In the genomic region with DNA sequence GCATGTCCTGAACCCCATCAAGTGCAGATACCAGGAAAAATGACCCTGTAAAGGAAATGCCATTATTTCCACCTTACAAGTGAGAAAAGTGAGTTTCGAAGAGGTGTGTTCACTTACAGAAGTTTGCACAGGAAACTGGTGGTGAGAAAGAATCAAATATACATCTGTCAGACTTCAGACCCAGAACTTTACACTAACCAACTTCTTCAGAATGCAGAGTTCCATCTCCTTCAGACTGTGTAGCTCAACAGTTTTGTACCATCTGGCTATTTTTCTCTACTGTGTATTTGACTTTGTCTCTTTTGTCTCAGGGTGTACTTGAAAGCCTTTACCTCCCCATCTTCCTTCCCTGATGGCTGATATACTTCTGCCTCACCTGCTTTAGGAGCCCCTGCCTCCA, we compare ENCODE assay signal across 22 cellular contexts.
DNase-seq lines count a peak whose midpoint lies in the region; ATAC-seq, FAIRE-seq and TF ChIP-seq lines count a peak whose summit lies in the region.
"Had no signal": no experiment of that assay in that cellular context is flagged by ENCODE, and none has a peak within 500 bp of the region (broad histone marks: within the 10 kb centered on the region; RNA-seq: fewer than 3 reads in every experiment).

No MANE protein-coding gene starts in this region.

- H3K4me3 ChIP-seq in Loucy (ENCODE audit: low read length, poor library complexity, severe bottlenecking) (no peak overlapping the region), hepatocyte (no peak overlapping the region), pancreas (no peak overlapping the region)
- H3K4me3 ChIP-seq: BLaER1 treated with 17β-estradiol and CSF1 and Interleukin-3, amounts not matched to agents 10 nM and 100 nM; GM23338 had no signal

- no peaks in the 10 kb centered on the region for H3K36me3 Mint-ChIP-seq in activated CD8-positive, alpha-beta T cell treated with anti-CD3 and anti-CD28 coated beads for 36 hours (ENCODE audit: low read depth)
- H3K36me3 Mint-ChIP-seq in activated CD8-positive, alpha-beta T cell treated with anti-CD3 and anti-CD28 coated beads, Interleukin-2, amount 10 ng/mL, durations not matched to agents 7 days and 5 days (ENCODE audit: low read depth) = no peaks in the 10 kb centered on the region
- H3K36me3 Mint-ChIP-seq: CD4-positive, alpha-beta memory T cell had no signal

- no peaks in the 10 kb centered on the region for H3K79me2 ChIP-seq in Loucy (ENCODE audit: insufficient read depth, low read length)
- H3K79me2 ChIP-seq in hepatocyte = no peaks in the 10 kb centered on the region

- intact Hi-C loops in activated CD8-positive, alpha-beta T cell treated with anti-CD3 and anti-CD28 coated beads for 36 hours (cut with micrococcal nuclease) = no loop called here
- intact Hi-C loops in pancreas (cut with DNase I) = no loop called here

- peak overlapping the region; percentile 39 for H3K27ac Mint-ChIP-seq in activated CD8-positive, alpha-beta T cell treated with anti-CD3 and anti-CD28 coated beads for 36 hours
- no peak overlapping the region for H3K27ac Mint-ChIP-seq in activated CD8-positive, alpha-beta T cell treated with anti-CD3 and anti-CD28 coated beads, Interleukin-2, amount 10 ng/mL, durations not matched to agents 7 days and 5 days
- H3K27ac Mint-ChIP-seq: GM23338, IgD-negative memory B cell had no signal

- no peak for ATAC-seq in activated CD8-positive, alpha-beta T cell treated with anti-CD3 and anti-CD28 coated beads for 36 hours
- no peak for ATAC-seq in activated CD8-positive, alpha-beta T cell treated with anti-CD3 and anti-CD28 coated beads, Interleukin-2, amount 10 ng/mL, durations not matched to agents 7 days and 5 days
- ATAC-seq in pancreas (no peak), GM21360 (IDR thresholded peaks at IDR 0.05; ENCODE audit: unreplicated experiment) (no peak)
- ATAC-seq: GM23338 had no signal

- H3K9ac ChIP-seq in Loucy (ENCODE audit: low read depth, low read length, poor library complexity, severe bottlenecking) = peak overlapping the region; percentile 38
- H3K9ac ChIP-seq: BLaER1 treated with 17β-estradiol and CSF1 and Interleukin-3, amounts not matched to agents 10 nM and 100 nM had no signal

- H2AFZ ChIP-seq in Loucy (ENCODE audit: low read length) (no peak overlapping the region), hepatocyte (no peak overlapping the region)
- H2AFZ ChIP-seq: GM23338 had no signal

- FAIRE-seq in pancreas (lab: Jason Lieb, UNC) = no peak
- FAIRE-seq: G401.6, GM12892 had no signal

- H3K4me1 Mint-ChIP-seq in activated CD8-positive, alpha-beta T cell treated with anti-CD3 and anti-CD28 coated beads for 36 hours (ENCODE audit: low read depth) = peaks cover 11% of the 10 kb centered on the region
- H3K4me1 Mint-ChIP-seq in activated CD8-positive, alpha-beta T cell treated with anti-CD3 and anti-CD28 coated beads, Interleukin-2, amount 10 ng/mL, durations not matched to agents 7 days and 5 days (ENCODE audit: low read depth) = peaks cover 9% of the 10 kb centered on the region
- H3K4me1 Mint-ChIP-seq: GM23338 had no signal

- H3K36me3 ChIP-seq in Loucy (ENCODE audit: insufficient read depth, low read length) (no peaks in the 10 kb centered on the region), hepatocyte (replicated peaks; ENCODE audit: insufficient read depth, low read depth) (no peaks in the 10 kb centered on the region), pancreas (no peaks in the 10 kb centered on the region)
- H3K36me3 ChIP-seq: BLaER1 treated with 17β-estradiol and CSF1 and Interleukin-3, amounts not matched to agents 10 nM and 100 nM had no signal

- H3K4me1 ChIP-seq in Loucy (ENCODE audit: insufficient read depth, low read length, poor library complexity, severe bottlenecking) = peaks cover 32% of the 10 kb centered on the region
- peaks cover 9% of the 10 kb centered on the region for H3K4me1 ChIP-seq in hepatocyte (ENCODE audit: insufficient read depth)
- peaks cover 14 to 36% (median 32%) of the 10 kb centered on the region in 3 donors for H3K4me1 ChIP-seq in pancreas

- no peaks in the 10 kb centered on the region for H3F3A ChIP-seq in Loucy (ENCODE audit: low read depth)

- H3K27me3 Mint-ChIP-seq in activated CD8-positive, alpha-beta T cell treated with anti-CD3 and anti-CD28 coated beads for 36 hours = no peaks in the 10 kb centered on the region
- no peaks in the 10 kb centered on the region for H3K27me3 Mint-ChIP-seq in activated CD8-positive, alpha-beta T cell treated with anti-CD3 and anti-CD28 coated beads, Interleukin-2, amount 10 ng/mL, durations not matched to agents 7 days and 5 days (ENCODE audit: low read depth)
- H3K27me3 Mint-ChIP-seq: CD4-positive, alpha-beta memory T cell; IgD-negative memory B cell had no signal

- no peaks in the 10 kb centered on the region for H3K27me3 ChIP-seq in Loucy (ENCODE audit: insufficient read depth, low read length, poor library complexity, severe bottlenecking)
- no peaks in the 10 kb centered on the region for H3K27me3 ChIP-seq in hepatocyte
- no peaks in the 10 kb centered on the region for H3K27me3 ChIP-seq in pancreas
- H3K27me3 ChIP-seq: BLaER1 treated with 17β-estradiol and CSF1 and Interleukin-3, amounts not matched to agents 10 nM and 100 nM had no signal

- H3K9me2 ChIP-seq in Loucy (replicated peaks; ENCODE audit: low read depth, low read length) = no peaks in the 10 kb centered on the region
- H3K9me2 ChIP-seq in hepatocyte (replicated peaks; ENCODE audit: insufficient read depth) = no peaks in the 10 kb centered on the region

- no peaks in the 10 kb centered on the region for H3K9me3 Mint-ChIP-seq in activated CD8-positive, alpha-beta T cell treated with anti-CD3 and anti-CD28 coated beads for 36 hours
- no peaks in the 10 kb centered on the region for H3K9me3 Mint-ChIP-seq in activated CD8-positive, alpha-beta T cell treated with anti-CD3 and anti-CD28 coated beads, Interleukin-2, amount 10 ng/mL, durations not matched to agents 7 days and 5 days (ENCODE audit: insufficient read depth)
- H3K9me3 Mint-ChIP-seq: CD4-positive, alpha-beta memory T cell; GM23338; IgD-negative memory B cell had no signal

- 97% methylated on average over 1 of the region's 1 CpG for WGBS in hepatocyte (ENCODE audit: low lambda C conversion rate, missing lambda C conversion rate)
- WGBS in pancreas, 2 donors = 94 to 100% methylated on average over 1 of the region's 1 CpG

- H3K4me3 Mint-ChIP-seq in activated CD8-positive, alpha-beta T cell treated with anti-CD3 and anti-CD28 coated beads for 36 hours = no peak overlapping the region
- H3K4me3 Mint-ChIP-seq in activated CD8-positive, alpha-beta T cell treated with anti-CD3 and anti-CD28 coated beads, Interleukin-2, amount 10 ng/mL, durations not matched to agents 7 days and 5 days = no peak overlapping the region
- H3K4me3 Mint-ChIP-seq: CD4-positive, alpha-beta memory T cell; GM23338 had no signal

- POLR2A ChIA-PET in activated CD8-positive, alpha-beta T cell treated with anti-CD3 and anti-CD28 coated beads for 36 hours (lab: Charles Lee) = no interaction called here
- POLR2A ChIA-PET in activated CD8-positive, alpha-beta T cell treated with anti-CD3 and anti-CD28 coated beads, Interleukin-2, amount 10 ng/mL, durations not matched to agents 7 days and 5 days (lab: Charles Lee) = no interaction called here

- H4K20me1 ChIP-seq in Loucy (ENCODE audit: insufficient read depth, low read length, poor library complexity, severe bottlenecking) = no peaks in the 10 kb centered on the region
- H4K20me1 ChIP-seq in hepatocyte (ENCODE audit: insufficient read depth, poor library complexity, severe bottlenecking) = no peaks in the 10 kb centered on the region
- H4K20me1 ChIP-seq: BLaER1 treated with 17β-estradiol and CSF1 and Interleukin-3, amounts not matched to agents 10 nM and 100 nM had no signal

- H3K27ac ChIP-seq in hepatocyte (peak overlapping the region; percentile 79), pancreas (peak overlapping the region; percentile 40 to 89 (median 65))
- H3K27ac ChIP-seq: 22Rv1; BLaER1 treated with 17β-estradiol and CSF1 and Interleukin-3, amounts not matched to agents 10 nM and 100 nM had no signal

- no peaks in the 10 kb centered on the region for H3K9me3 ChIP-seq in Loucy (ENCODE audit: insufficient read depth, low read depth, low read length)
- no peaks in the 10 kb centered on the region for H3K9me3 ChIP-seq in hepatocyte (ENCODE audit: low read depth)
- no peaks in the 10 kb centered on the region for H3K9me3 ChIP-seq in pancreas
- H3K9me3 ChIP-seq: BLaER1 treated with 17β-estradiol and CSF1 and Interleukin-3, amounts not matched to agents 10 nM and 100 nM had no signal

- no peak for TF ChIP-seq CTCF in activated CD8-positive, alpha-beta T cell treated with anti-CD3 and anti-CD28 coated beads for 36 hours (IDR thresholded peaks at IDR 0.05)
- TF ChIP-seq CTCF in Loucy (conservative IDR thresholded peaks at IDR 0.05; ENCODE audit: low read length) (no peak), hepatocyte (IDR thresholded peaks at IDR 0.05; ENCODE audit: poor library complexity) (no peak), pancreas (IDR thresholded peaks at IDR 0.05) (no peak)

- DNase-seq in activated CD8-positive, alpha-beta T cell treated with anti-CD3 and anti-CD28 coated beads for 36 hours = no peak
- DNase-seq in activated CD8-positive, alpha-beta T cell treated with anti-CD3 and anti-CD28 coated beads, Interleukin-2, amount 10 ng/mL, durations not matched to agents 7 days and 5 days = no peak
- no peak for DNase-seq in hepatocyte (ENCODE audit: low spot score)
- no peak for DNase-seq in pancreas
- no peak for DNase-seq in activated CD4-positive, alpha-beta T cell treated with anti-CD3 and anti-CD28 coated beads, Interleukin-2, amount 50 U/mL, for 4 hours
- no peak for DNase-seq in A172 (ENCODE audit: low spot score)
- DNase-seq: CD4-positive, alpha-beta memory T cell; HCEC 1CT; Karpas-422; NCI-H1417 treated with DMSO at 0.1 percent for 48 hours; NCI-H187; NCI-H446 treated with DMSO at 0.1 percent for 48 hours; NCI-H526 treated with DMSO at 0.1 percent for 48 hours; Right ventricle myocardium superior had no signal

- CTCF ChIA-PET in activated CD8-positive, alpha-beta T cell treated with anti-CD3 and anti-CD28 coated beads for 36 hours (lab: Charles Lee) = no interaction called here
- CTCF ChIA-PET in activated CD8-positive, alpha-beta T cell treated with anti-CD3 and anti-CD28 coated beads, Interleukin-2, amount 10 ng/mL, durations not matched to agents 7 days and 5 days (lab: Charles Lee) = no interaction called here

- H3K4me2 ChIP-seq in Loucy (ENCODE audit: low read depth, low read length, poor library complexity, severe bottlenecking) = peak overlapping the region; percentile 35
- no peak overlapping the region for H3K4me2 ChIP-seq in hepatocyte
- H3K4me2 ChIP-seq: BLaER1 treated with 17β-estradiol and CSF1 and Interleukin-3, amounts not matched to agents 10 nM and 100 nM; GM23338 had no signal
